22 cellular contexts compared by ENCODE assay signal in genomic region chr18:13703899-13704298, GRCh38. TPM values are rescaled to one million over a fixed set of nuclear protein-coding genes. Genes with fewer than 3 reads are reported as not detected.
A peak's percentile ranks its signal among the peaks of the same experiment; 100 is the strongest.
DNase-seq lines count a peak whose midpoint lies in the region; ATAC-seq, FAIRE-seq and TF ChIP-seq lines count a peak whose summit lies in the region.
"Had no signal": no experiment of that assay in that cellular context is flagged by ENCODE, and none has a peak within 500 bp of the region (broad histone marks: within the 10 kb centered on the region; RNA-seq: fewer than 3 reads in every experiment).

No MANE protein-coding gene starts in this region.

- TF ChIP-seq EP300 in Ishikawa (IDR thresholded peaks at IDR 0.05; ENCODE audit: borderline replicate concordance) = no peak

- H2BK15ac ChIP-seq in mesenchymal stem cell (ENCODE audit: low read depth, poor library complexity, severe bottlenecking) = no peak overlapping the region

- H3K36me3 ChIP-seq in GM06990 (ENCODE audit: control insufficient read depth, insufficient read depth, low read length) (no peaks in the 10 kb centered on the region; the same call in 1 of the 2 replicates), mesenchymal stem cell (ENCODE audit: control insufficient read depth in 1 of 2, insufficient read depth in 2 of 2, low read depth in 1 of 2, low read length in 2 of 2) (peaks cover 0 to 5% of the 10 kb centered on the region in 2 experiments)
- H3K36me3 ChIP-seq: adrenal gland had no signal

- no peak overlapping the region for H3K23ac ChIP-seq in mesenchymal stem cell (ENCODE audit: low read length in 2 of 2)

- H3K4me3 Mint-ChIP-seq in chondrocyte (ENCODE audit: unreplicated experiment) = no peak overlapping the region
- H3K4me3 Mint-ChIP-seq: activated T-helper 17 cell treated with anti-CD3 and anti-CD28 coated beads, Interleukin-2, amount 50 U/mL, for 72 hours had no signal

- peak; percentile 17 for DNase-seq in GM06990 (ENCODE audit: extremely low read depth, insufficient read length)
- peak; percentile 13 for DNase-seq in mesenchymal stem cell
- no peak for DNase-seq in chondrocyte (ENCODE audit: low spot score)
- DNase-seq in activated naive CD4-positive, alpha-beta T cell treated with anti-CD3 and anti-CD28 coated beads, Interleukin-2, amount 50 U/mL, for 16 hours = no peak
- DNase-seq: activated CD8-positive, alpha-beta memory T cell treated with anti-CD3 and anti-CD28 coated beads for 24 hours; adrenal gland; C1 segment of cervical spinal cord; H7; heart right ventricle; kidney glomerular epithelial cell; NCI-H1436 treated with DMSO at 0.1 percent for 48 hours; NCI-H510A treated with DMSO at 0.1 percent for 48 hours; nucleus accumbens; stimulated activated CD4-positive, alpha-beta T cell treated with anti-CD3 and anti-CD28 coated beads, Interleukin-4, amount 100 ng/mL, for 24 hours; testis had no signal

- H3K27me3 Mint-ChIP-seq in chondrocyte (ENCODE audit: low read depth) = no peaks in the 10 kb centered on the region
- H3K27me3 Mint-ChIP-seq: activated T-helper 17 cell treated with anti-CD3 and anti-CD28 coated beads, Interleukin-2, amount 50 U/mL, for 72 hours had no signal

- H3K4me2 ChIP-seq in mesenchymal stem cell (ENCODE audit: low read length, poor library complexity, severe bottlenecking) = no peak overlapping the region
- H3K4me2 ChIP-seq: KMS-11 had no signal

- H3K27me3 ChIP-seq in GM06990 (replicated peaks; ENCODE audit: control insufficient read depth, insufficient read depth, low read length) (no peaks in the 10 kb centered on the region), mesenchymal stem cell (ENCODE audit: control insufficient read depth in 1 of 2, insufficient read depth in 1 of 2, low read length in 2 of 2) (no peaks in the 10 kb centered on the region)
- H3K27me3 ChIP-seq: adrenal gland, heart right ventricle, testis had no signal

- no peak overlapping the region for H2AFZ ChIP-seq in mesenchymal stem cell (ENCODE audit: low read depth, low read length)

- 100% methylated on average over 1 of the region's 1 CpG for WGBS in mesenchymal stem cell

- TF ChIP-seq CTCF in GM06990 (IDR thresholded peaks at IDR 0.05; ENCODE audit: insufficient read depth, low read length, poor library complexity, severe bottlenecking) (no peak), chondrocyte (IDR thresholded peaks at IDR 0.05) (no peak)

- H3K9ac ChIP-seq in mesenchymal stem cell (ENCODE audit: low read length) = no peak overlapping the region
- H3K9ac ChIP-seq: KMS-11 had no signal

- H2BK12ac ChIP-seq in mesenchymal stem cell (ENCODE audit: low read length in 2 of 2) = no peak overlapping the region

- peaks cover 16% of the 10 kb centered on the region for H3K9me3 ChIP-seq in mesenchymal stem cell (ENCODE audit: control insufficient read depth, low read length)
- H3K9me3 ChIP-seq: testis had no signal

- H2BK5ac ChIP-seq in mesenchymal stem cell (ENCODE audit: low read depth, low read length, poor library complexity, severe bottlenecking) = no peak overlapping the region

- FAIRE-seq in TTC549 (lab: Jason Lieb, UNC) = peak; percentile 5
- FAIRE-seq: GM12891 had no signal

- no peak overlapping the region for H3K18ac ChIP-seq in mesenchymal stem cell (ENCODE audit: low read depth in 1 of 2, low read length in 2 of 2)

- H3K79me1 ChIP-seq in mesenchymal stem cell (replicated peaks; ENCODE audit: low read length, poor library complexity, severe bottlenecking) = peaks cover 41% of the 10 kb centered on the region

- no peak for TF ChIP-seq RAD21 in Ishikawa (IDR thresholded peaks at IDR 0.05; ENCODE audit: low read depth)

- no peak overlapping the region for H3K4ac ChIP-seq in mesenchymal stem cell (ENCODE audit: low read depth in 1 of 2, low read length in 2 of 2)

- H4K91ac ChIP-seq in mesenchymal stem cell (ENCODE audit: low read length) = no peak overlapping the region

- H2AK5ac ChIP-seq in mesenchymal stem cell (ENCODE audit: low read length, severe bottlenecking) = no peak overlapping the region

- H3K36me3 Mint-ChIP-seq in chondrocyte (ENCODE audit: low read depth) = no peaks in the 10 kb centered on the region

- H3K14ac ChIP-seq in mesenchymal stem cell (ENCODE audit: low read length in 2 of 2) = no peak overlapping the region

- ATAC-seq in HG03457 (IDR thresholded peaks at IDR 0.05; ENCODE audit: unreplicated experiment) = no peak
- ATAC-seq: activated T-helper 17 cell treated with anti-CD3 and anti-CD28 coated beads, Interleukin-2, amount 50 U/mL, for 72 hours; heart right ventricle had no signal

- H3K9me3 Mint-ChIP-seq in chondrocyte (ENCODE audit: low read depth) = peaks cover 18% of the 10 kb centered on the region

- no peak overlapping the region for H4K8ac ChIP-seq in mesenchymal stem cell (ENCODE audit: low read length)

- H3K4me1 ChIP-seq in mesenchymal stem cell (ENCODE audit: control insufficient read depth, insufficient read depth, low read depth, low read length) = no peaks in the 10 kb centered on the region
- H3K4me1 ChIP-seq: testis had no signal

- H3K27ac Mint-ChIP-seq in chondrocyte (ENCODE audit: unreplicated experiment) = no peak overlapping the region
- H3K27ac Mint-ChIP-seq: activated T-helper 17 cell treated with anti-CD3 and anti-CD28 coated beads, Interleukin-2, amount 50 U/mL, for 72 hours had no signal

- no peak overlapping the region for H2BK120ac ChIP-seq in mesenchymal stem cell (ENCODE audit: low read depth, low read length)

- H3K4me1 Mint-ChIP-seq in chondrocyte (ENCODE audit: low read depth) = no peaks in the 10 kb centered on the region

- H3K4me3 ChIP-seq in GM06990 (replicated peaks; ENCODE audit: low read depth, low read length) (no peak overlapping the region), mesenchymal stem cell (ENCODE audit: insufficient read depth in 1 of 2, low read depth in 1 of 2, low read length in 2 of 2) (no peak overlapping the region)
- H3K4me3 ChIP-seq: adrenal gland, heart right ventricle, testis had no signal

- no peak overlapping the region for H3K27ac ChIP-seq in mesenchymal stem cell (ENCODE audit: low read length, poor library complexity, severe bottlenecking)
- H3K27ac ChIP-seq: adrenal gland, heart right ventricle, KMS-11, testis, VCaP had no signal

TF ChIP-seq in Ishikawa, 13 proteins besides CTCF, POLR2A, EP300 and RAD21:
- TF ChIP-seq CREB1 (IDR thresholded peaks at IDR 0.05; ENCODE audit: low read depth) = no peak
- TF ChIP-seq, protein P1, sequence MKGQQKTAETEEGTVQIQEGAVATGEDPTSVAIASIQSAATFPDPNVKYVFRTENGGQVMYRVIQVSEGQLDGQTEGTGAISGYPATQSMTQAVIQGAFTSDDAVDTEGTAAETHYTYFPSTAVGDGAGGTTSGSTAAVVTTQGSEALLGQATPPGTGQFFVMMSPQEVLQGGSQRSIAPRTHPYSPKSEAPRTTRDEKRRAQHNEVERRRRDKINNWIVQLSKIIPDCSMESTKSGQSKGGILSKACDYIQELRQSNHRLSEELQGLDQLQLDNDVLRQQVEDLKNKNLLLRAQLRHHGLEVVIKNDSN (IDR thresholded peaks at IDR 0.05) = 0 out of 2 replicates have a peak, but pooled peaks have one; percentile 32
- TF ChIP-seq YY1 (IDR thresholded peaks at IDR 0.05; ENCODE audit: low read depth) = no peak
- no peak for TF ChIP-seq TEAD4 (IDR thresholded peaks at IDR 0.05)

RNA-seq across cellular contexts. Expression of gene FAM210A, which starts 22.5 kb away (rescaled TPM):
- polyA plus RNA-seq in mesenchymal stem cell (2013, experiment 1 of 2) = 9.3 TPM
- polyA plus RNA-seq in mesenchymal stem cell (2013, experiment 2 of 2) = 9.8 TPM
- 12.5 to 19.6 TPM (median 18.5 TPM) in 3 replicates for total RNA-seq in chondrocyte

RNA-seq across cellular contexts. Expression of gene RNMT, which starts 22.6 kb away (rescaled TPM):
- 29.3 TPM for polyA plus RNA-seq in mesenchymal stem cell (2013, experiment 1 of 2)
- 31.4 TPM for polyA plus RNA-seq in mesenchymal stem cell (2013, experiment 2 of 2)
- 29.1 to 32.2 TPM (median 29.6 TPM) in 3 replicates for total RNA-seq in chondrocyte

Comparison
In these comparisons a context has a peak if more than half of its experiments do, and no peak if none do; other contexts are left out.
1. DNase-seq: peak in GM06990 (single experiment) and mesenchymal stem cell (single experiment); none in chondrocyte (single experiment) and activated naive CD4-positive, alpha-beta T cell treated with anti-CD3 and anti-CD28 coated beads, Interleukin-2, amount 50 U/mL, for 16 hours (single experiment).